In the genomic region with DNA sequence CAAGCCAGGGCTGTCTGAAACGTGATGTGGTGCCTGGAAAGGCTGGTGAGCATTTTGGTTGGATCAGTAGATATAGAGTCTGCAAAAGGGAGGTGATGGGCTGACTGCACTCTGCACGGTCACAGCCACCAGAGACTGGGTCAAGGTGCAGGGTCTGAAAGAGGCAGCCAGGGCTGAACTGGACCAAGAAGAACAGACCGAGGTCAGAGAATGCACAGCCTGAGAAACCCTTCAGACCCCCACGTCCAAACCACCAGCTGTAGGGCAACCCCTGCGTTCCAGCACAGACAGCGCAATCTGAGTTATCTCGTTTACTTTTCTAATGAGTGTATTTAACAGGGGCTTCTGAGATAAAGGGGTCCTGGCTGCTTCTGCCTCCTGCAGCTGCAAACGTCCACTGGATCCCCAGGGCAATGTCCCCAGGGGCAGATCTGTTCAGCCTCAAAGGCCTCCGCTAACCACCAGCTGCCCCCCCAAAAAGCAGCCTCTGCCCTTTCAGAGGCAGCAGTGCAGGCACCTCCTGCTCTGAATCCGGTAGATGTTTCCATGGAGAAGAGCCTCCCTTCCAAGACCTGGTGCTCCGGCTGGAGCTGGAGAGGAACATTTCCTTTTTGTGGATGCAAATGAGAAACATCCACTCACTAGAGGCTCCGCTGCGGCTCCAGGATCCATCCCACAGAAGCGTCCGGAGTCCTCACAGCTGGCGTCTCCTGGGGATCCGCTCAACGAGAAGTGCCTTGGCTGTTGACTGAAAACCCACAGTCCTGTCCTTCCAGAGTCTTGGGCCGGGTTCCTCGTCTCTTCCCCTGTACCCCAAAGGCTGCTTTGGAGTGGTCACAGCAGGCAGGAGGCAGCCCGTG, we compare ENCODE assay signal across 14 cellular contexts. TPM values are rescaled to one million over a fixed set of nuclear protein-coding genes. Genes with fewer than 3 reads are reported as not detected.
DNase-seq lines count a peak whose midpoint lies in the region; TF ChIP-seq lines count a peak whose summit lies in the region.
"Had no signal": no experiment of that assay in that cellular context is flagged by ENCODE, and none has a peak within 500 bp of the region (broad histone marks: within the 10 kb centered on the region; RNA-seq: fewer than 3 reads in every experiment).

No MANE protein-coding gene starts in this region.

- H3K27ac ChIP-seq in GM23248 (no peak overlapping the region), mesenchymal stem cell (ENCODE audit: low read length, poor library complexity, severe bottlenecking) (no peak overlapping the region)
- H3K27ac ChIP-seq: Peyer's patch, suprapubic skin, WERI-Rb-1 had no signal

- no peak overlapping the region for H4K8ac ChIP-seq in mesenchymal stem cell (ENCODE audit: low read length)

- H3K36me3 ChIP-seq in GM23248 (ENCODE audit: low read depth), result no peaks in the 10 kb centered on the region
- no peaks in the 10 kb centered on the region for H3K36me3 ChIP-seq in mesenchymal stem cell (ENCODE audit: control insufficient read depth in 1 of 2, insufficient read depth in 2 of 2, low read depth in 1 of 2, low read length in 2 of 2)
- H3K36me3 ChIP-seq: Peyer's patch, suprapubic skin, WERI-Rb-1 had no signal

- no peak for TF ChIP-seq CTCF in cardiac fibroblast (IDR thresholded peaks at IDR 0.05; ENCODE audit: low read depth, low read length)
- TF ChIP-seq CTCF in neural crest cell (conservative IDR thresholded peaks at IDR 0.05), result no peak

- no peaks in the 10 kb centered on the region for H3K36me3 Mint-ChIP-seq in neural crest cell (ENCODE audit: low read depth)

- H3K4me1 Mint-ChIP-seq in neural crest cell, result peaks cover 9% of the 10 kb centered on the region

- in situ Hi-C loops in GM23248 (cut with MboI), result no loop called here

- no peak overlapping the region for H2BK5ac ChIP-seq in mesenchymal stem cell (ENCODE audit: low read depth, low read length, poor library complexity, severe bottlenecking)

- DNase-seq in NCI-H2107 treated with DMSO at 0.1 percent for 48 hours (lab: John Stamatoyannopoulos, UW; ENCODE audit: unreplicated experiment) (peak; percentile 59), NCI-H2107 (lab: John Stamatoyannopoulos, UW) (no peak), GM23248 (peak; percentile 39), cardiac fibroblast (ENCODE audit: low read depth in 2 of 2) (peak; percentile 59 to 64), neural crest cell (ENCODE audit: low read depth, low spot score) (no peak), NCI-H2196 (lab: John Stamatoyannopoulos, UW; ENCODE audit: unreplicated experiment) (no peak), mesenchymal stem cell (no peak), NCI-H82 treated with DMSO at 0.1 percent for 48 hours (lab: John Stamatoyannopoulos, UW; ENCODE audit: unreplicated experiment) (no peak)
- DNase-seq: effector memory CD4-positive, alpha-beta T cell; stimulated activated CD4-positive, alpha-beta T cell treated with anti-CD3 and anti-CD28 coated beads, Interleukin-2, amount 100 ng/mL, for 48 hours had no signal

- WGBS in GM23248 (ENCODE audit: low coverage in 1 of 2, low lambda C conversion rate in 2 of 2, missing lambda C conversion rate in 2 of 2), 2 experiments, result 19 to 22% methylated on average over 21 of the region's 21 CpGs
- 67% methylated on average over 20 of the region's 21 CpGs for WGBS in mesenchymal stem cell

- H2AFZ ChIP-seq in GM23248 (no peak overlapping the region), mesenchymal stem cell (ENCODE audit: low read depth, low read length) (no peak overlapping the region)

- H3K9ac ChIP-seq in GM23248 (no peak overlapping the region), mesenchymal stem cell (ENCODE audit: low read length) (no peak overlapping the region)

- no peak overlapping the region for H3K4ac ChIP-seq in mesenchymal stem cell (ENCODE audit: low read depth in 1 of 2, low read length in 2 of 2)

- H3K18ac ChIP-seq in mesenchymal stem cell (ENCODE audit: low read depth in 1 of 2, low read length in 2 of 2), result no peak overlapping the region

- peak overlapping the region; percentile 61 for H3K4me3 Mint-ChIP-seq in neural crest cell

- H3F3A ChIP-seq in GM23248 (ENCODE audit: insufficient read depth), result peaks cover 6% of the 10 kb centered on the region; the same call in 1 of the 2 replicates

- H2BK12ac ChIP-seq in mesenchymal stem cell (ENCODE audit: low read length in 2 of 2), result no peak overlapping the region

- no peak overlapping the region for H3K27ac Mint-ChIP-seq in neural crest cell (ENCODE audit: unreplicated experiment)
- H3K27ac Mint-ChIP-seq: activated naive CD4-positive, alpha-beta T cell treated with anti-CD3 and anti-CD28 coated beads, Interleukin-2, amount 10 ng/mL, durations not matched to agents 7 days and 5 days had no signal

- H3K9me3 ChIP-seq in GM23248 (ENCODE audit: low read depth) (no peaks in the 10 kb centered on the region), mesenchymal stem cell (ENCODE audit: control insufficient read depth, low read length) (no peaks in the 10 kb centered on the region)
- H3K9me3 ChIP-seq: Peyer's patch, suprapubic skin had no signal

- no peaks in the 10 kb centered on the region for H4K20me1 ChIP-seq in GM23248 (ENCODE audit: insufficient read depth)

- H3K23ac ChIP-seq in mesenchymal stem cell (ENCODE audit: low read length in 2 of 2), result no peak overlapping the region

- H2BK120ac ChIP-seq in mesenchymal stem cell (ENCODE audit: low read depth, low read length), result no peak overlapping the region

- H3K4me1 ChIP-seq in GM23248 (ENCODE audit: insufficient read depth), result peaks cover 8% of the 10 kb centered on the region; the same call in 1 of the 2 replicates
- H3K4me1 ChIP-seq in mesenchymal stem cell (ENCODE audit: control insufficient read depth, insufficient read depth, low read depth, low read length), result peaks cover 15% of the 10 kb centered on the region

- H3K27me3 Mint-ChIP-seq in neural crest cell (ENCODE audit: low read depth), result peaks cover 84% of the 10 kb centered on the region

- no peak overlapping the region for H2BK15ac ChIP-seq in mesenchymal stem cell (ENCODE audit: low read depth, poor library complexity, severe bottlenecking)

- peaks cover 55% of the 10 kb centered on the region for H3K27me3 ChIP-seq in GM23248 (replicated peaks; ENCODE audit: insufficient read depth)
- peaks cover 49 to 67% of the 10 kb centered on the region in 2 experiments for H3K27me3 ChIP-seq in mesenchymal stem cell (ENCODE audit: control insufficient read depth in 1 of 2, insufficient read depth in 1 of 2, low read length in 2 of 2)

- H3K9me3 Mint-ChIP-seq in neural crest cell, result no peaks in the 10 kb centered on the region
- H3K9me3 Mint-ChIP-seq: activated naive CD4-positive, alpha-beta T cell treated with anti-CD3 and anti-CD28 coated beads, Interleukin-2, amount 10 ng/mL, durations not matched to agents 7 days and 5 days had no signal

- H3K14ac ChIP-seq in mesenchymal stem cell (ENCODE audit: low read length in 2 of 2), result no peak overlapping the region

- no peaks in the 10 kb centered on the region for H3K9me2 ChIP-seq in GM23248 (ENCODE audit: insufficient read depth)

- H3K79me2 ChIP-seq in GM23248 (ENCODE audit: insufficient read depth), result no peaks in the 10 kb centered on the region

- no peak overlapping the region for H4K91ac ChIP-seq in mesenchymal stem cell (ENCODE audit: low read length)

- H3K4me2 ChIP-seq in GM23248 (ENCODE audit: unreplicated experiment) (no peak overlapping the region), mesenchymal stem cell (ENCODE audit: low read length, poor library complexity, severe bottlenecking) (no peak overlapping the region)

- no peak overlapping the region for H2AK5ac ChIP-seq in mesenchymal stem cell (ENCODE audit: low read length, severe bottlenecking)

- H3K4me3 ChIP-seq in GM23248 (no peak overlapping the region), cardiac fibroblast (replicated peaks in 1 of 2; ENCODE audit: low read depth in 2 of 2, low read length in 2 of 2) (peak overlapping the region in 1 of 2 donors; percentile 70), mesenchymal stem cell (ENCODE audit: insufficient read depth in 1 of 2, low read depth in 1 of 2, low read length in 2 of 2) (no peak overlapping the region)

- no peaks in the 10 kb centered on the region for H3K79me1 ChIP-seq in mesenchymal stem cell (replicated peaks; ENCODE audit: low read length, poor library complexity, severe bottlenecking)

RNA-seq across cellular contexts. Expression of a gene that starts 1.0 kb away (rescaled TPM):
- not detected in 2 replicates for total RNA-seq in GM23248 (2014; rRNA removed; shearing (Covaris generic))
- polyA plus RNA-seq in GM23248 (2016; fragmentation: Nextera tagmentation; extraction: Ambion mirVana), result not detected in 2 replicates
- total RNA-seq in neural crest cell, result not detected in 2 replicates
- polyA plus RNA-seq in mesenchymal stem cell (2013, experiment 1 of 2), result 0.30 TPM
- polyA plus RNA-seq in mesenchymal stem cell (2013, experiment 2 of 2), result 0.34 TPM
- total RNA-seq: suprapubic skin had no signal

Comparison
In these comparisons a context has a peak if more than half of its experiments do, and no peak if none do; other contexts are left out.
1. DNase-seq: peak in NCI-H2107 treated with DMSO at 0.1 percent for 48 hours (single experiment), GM23248 (single experiment) and cardiac fibroblast (2 of 2); none in NCI-H2107 (single experiment), neural crest cell (single experiment), NCI-H2196 (single experiment), mesenchymal stem cell (single experiment) and NCI-H82 treated with DMSO at 0.1 percent for 48 hours (single experiment).